Comparison of ENCODE assay signal across 12 cellular contexts in the genomic region with DNA sequence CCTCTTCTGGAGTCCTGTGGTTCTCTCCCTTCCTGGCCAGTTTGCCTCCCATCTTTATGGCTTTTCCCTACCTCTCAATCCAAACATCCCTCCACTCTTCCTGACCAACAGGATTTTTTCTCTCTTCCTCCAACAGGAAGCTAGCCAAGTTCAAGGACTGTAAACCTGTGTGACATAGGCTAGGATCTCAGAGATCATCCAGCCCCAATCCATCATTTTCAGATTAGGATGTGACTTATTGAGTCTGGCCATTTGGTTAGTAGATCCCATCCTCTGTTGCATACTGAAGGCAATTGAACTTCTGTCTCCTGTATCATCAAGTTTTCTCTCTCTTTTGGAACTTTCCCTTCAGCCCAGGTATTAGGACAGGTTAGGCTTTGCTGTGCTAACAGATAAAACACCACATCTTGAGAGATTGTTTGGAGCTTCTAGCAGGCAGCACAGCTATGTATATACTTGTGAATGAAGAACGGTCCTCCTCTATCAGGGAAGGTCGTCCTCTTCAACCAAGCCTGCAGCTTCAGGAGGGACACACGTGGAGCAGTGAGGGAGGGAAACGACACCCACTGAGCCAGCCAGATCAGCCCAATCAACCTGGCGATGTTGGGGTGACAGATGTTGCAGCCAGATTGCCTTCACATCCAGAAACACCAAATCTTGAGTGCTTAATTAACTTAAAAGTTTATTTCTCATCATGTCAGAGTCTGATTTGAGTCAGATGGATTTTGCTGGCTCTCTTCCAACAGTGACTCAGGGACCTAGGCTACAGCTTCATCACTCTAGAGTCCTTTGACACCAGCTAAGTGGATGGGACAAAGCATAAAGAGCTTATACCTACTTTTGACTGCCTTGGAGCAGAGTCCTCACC.
DNase-seq lines count a peak whose midpoint lies in the region; ATAC-seq and TF ChIP-seq lines count a peak whose summit lies in the region.
"Had no signal": no experiment of that assay in that cellular context is flagged by ENCODE, and none has a peak within 500 bp of the region (broad histone marks: within the 10 kb centered on the region; RNA-seq: fewer than 3 reads in every experiment).

No MANE protein-coding gene starts in this region.

- 90 to 98% (median 93%) methylated on average over 5 of the region's 5 CpGs for WGBS in psoas muscle, 3 donors
- WGBS in gastroesophageal sphincter (ENCODE audit: low coverage in 1 of 2), 2 donors: 100% methylated on average over 1 of the region's 5 CpGs

- no peak overlapping the region for H3K27ac Mint-ChIP-seq in activated CD4-positive, alpha-beta memory T cell treated with anti-CD3 and anti-CD28 coated beads for 36 hours
- no peak overlapping the region for H3K27ac Mint-ChIP-seq in progenitor cell of endocrine pancreas

- H3K4me1 ChIP-seq in psoas muscle (peaks cover 30% of the 10 kb centered on the region), gastroesophageal sphincter (peaks cover 6 to 46% (median 9%) of the 10 kb centered on the region in 3 donors)

- no peak overlapping the region for H3K4me3 Mint-ChIP-seq in activated CD4-positive, alpha-beta memory T cell treated with anti-CD3 and anti-CD28 coated beads for 36 hours
- H3K4me3 Mint-ChIP-seq in progenitor cell of endocrine pancreas (ENCODE audit: low read depth): no peak overlapping the region

- no peaks in the 10 kb centered on the region for H3K27me3 ChIP-seq in psoas muscle (ENCODE audit: insufficient read depth in 3 of 3, low read length in 2 of 3)
- no peaks in the 10 kb centered on the region for H3K27me3 ChIP-seq in gastroesophageal sphincter
- H3K27me3 ChIP-seq: SJSA1 had no signal

- H3K36me3 ChIP-seq in psoas muscle (ENCODE audit: insufficient read depth in 1 of 2, low read depth in 1 of 2) (peaks cover 0 to 3% of the 10 kb centered on the region in 2 donors), gastroesophageal sphincter (no peaks in the 10 kb centered on the region)
- H3K36me3 ChIP-seq: SJSA1 had no signal

- peak; percentile 50 for DNase-seq in DMS79 treated with DMSO at 0.1 percent for 48 hours (lab: John Stamatoyannopoulos, UW)
- peak; percentile 58 for DNase-seq in LHCN-M2 (ENCODE audit: low read depth)
- DNase-seq in activated CD4-positive, alpha-beta memory T cell treated with anti-CD3 and anti-CD28 coated beads for 36 hours: peak; percentile 76
- DNase-seq in psoas muscle: no peak
- no peak for DNase-seq in progenitor cell of endocrine pancreas (ENCODE audit: low spot score, unreplicated experiment)
- DNase-seq in inferior parietal cortex (ENCODE audit: extremely low spot score): no peak
- DNase-seq: GF-D8, NCI-H187 treated with DMSO at 0.1 percent for 48 hours had no signal

- no peaks in the 10 kb centered on the region for H3K9me3 Mint-ChIP-seq in activated CD4-positive, alpha-beta memory T cell treated with anti-CD3 and anti-CD28 coated beads for 36 hours
- no peaks in the 10 kb centered on the region for H3K9me3 Mint-ChIP-seq in progenitor cell of endocrine pancreas (ENCODE audit: low read depth)

- H3K27me3 Mint-ChIP-seq in activated CD4-positive, alpha-beta memory T cell treated with anti-CD3 and anti-CD28 coated beads for 36 hours: no peaks in the 10 kb centered on the region
- no peaks in the 10 kb centered on the region for H3K27me3 Mint-ChIP-seq in progenitor cell of endocrine pancreas

- peaks cover 33% of the 10 kb centered on the region for H3K36me3 Mint-ChIP-seq in activated CD4-positive, alpha-beta memory T cell treated with anti-CD3 and anti-CD28 coated beads for 36 hours
- H3K36me3 Mint-ChIP-seq in progenitor cell of endocrine pancreas (ENCODE audit: insufficient read depth): no peaks in the 10 kb centered on the region

- H3K4me1 Mint-ChIP-seq in activated CD4-positive, alpha-beta memory T cell treated with anti-CD3 and anti-CD28 coated beads for 36 hours (ENCODE audit: low read depth): peaks cover 19% of the 10 kb centered on the region
- no peaks in the 10 kb centered on the region for H3K4me1 Mint-ChIP-seq in progenitor cell of endocrine pancreas (ENCODE audit: low read depth)

- POLR2A ChIA-PET in activated CD4-positive, alpha-beta memory T cell treated with anti-CD3 and anti-CD28 coated beads for 36 hours (lab: Charles Lee): interaction anchor here (0.7 to 2.6 kb wide), 7 partner anchors 11 to 283 kb away, joined by 3 to 5 read pairs (median 3); no protein-coding TSS in a partner anchor

- H3K27ac ChIP-seq in psoas muscle: peak overlapping the region; percentile 15
- H3K27ac ChIP-seq in gastroesophageal sphincter: peak overlapping the region in 2 of 4 donors; percentile 10 to 61

- no peak for TF ChIP-seq EP300 in gastroesophageal sphincter (IDR thresholded peaks at IDR 0.05)

- H3K4me3 ChIP-seq in psoas muscle (no peak overlapping the region), gastroesophageal sphincter (no peak overlapping the region)
- H3K4me3 ChIP-seq: coronary artery, SJSA1 had no signal

- ATAC-seq in psoas muscle (peak in 1 of 4 donors; percentile 35), gastroesophageal sphincter (no peak)
- ATAC-seq: sciatic nerve had no signal

- TF ChIP-seq CTCF in psoas muscle (IDR thresholded peaks at IDR 0.05) (no peak), progenitor cell of endocrine pancreas (IDR thresholded peaks at IDR 0.05; ENCODE audit: unreplicated experiment) (no peak), gastroesophageal sphincter (IDR thresholded peaks at IDR 0.05) (no peak)

- intact Hi-C loops in activated CD4-positive, alpha-beta memory T cell treated with anti-CD3 and anti-CD28 coated beads for 36 hours (cut with micrococcal nuclease): loop anchor here (1.0 to 5.0 kb wide), 8 partner anchors 7 to 251 kb away; no protein-coding TSS in a partner anchor
- intact Hi-C loops in psoas muscle (cut with DNase I): loop anchor here in 1 of 2 donors (5.0 kb wide), 1 partner anchor 61 kb away; no protein-coding TSS in a partner anchor

- CTCF ChIA-PET in activated CD4-positive, alpha-beta memory T cell treated with anti-CD3 and anti-CD28 coated beads for 36 hours (lab: Charles Lee): interaction anchor here (1.3 to 1.8 kb wide), 3 partner anchors 46 to 217 kb away, joined by 3 to 4 read pairs (median 3); no protein-coding TSS in a partner anchor

- H3K9me3 ChIP-seq in psoas muscle: no peaks in the 10 kb centered on the region
- no peaks in the 10 kb centered on the region for H3K9me3 ChIP-seq in gastroesophageal sphincter
- H3K9me3 ChIP-seq: SJSA1 had no signal

- TF ChIP-seq POLR2A in gastroesophageal sphincter (IDR thresholded peaks at IDR 0.05): no peak

Comparison
In these comparisons a context has a peak if more than half of its experiments do, and no peak if none do; other contexts are left out.
1. DNase-seq: peak in DMS79 treated with DMSO at 0.1 percent for 48 hours (single experiment), LHCN-M2 (single experiment) and activated CD4-positive, alpha-beta memory T cell treated with anti-CD3 and anti-CD28 coated beads for 36 hours (single experiment); none in psoas muscle (0 of 2), progenitor cell of endocrine pancreas (single experiment) and inferior parietal cortex (single experiment).